16 cellular contexts compared by ENCODE assay signal in the genomic region with DNA sequence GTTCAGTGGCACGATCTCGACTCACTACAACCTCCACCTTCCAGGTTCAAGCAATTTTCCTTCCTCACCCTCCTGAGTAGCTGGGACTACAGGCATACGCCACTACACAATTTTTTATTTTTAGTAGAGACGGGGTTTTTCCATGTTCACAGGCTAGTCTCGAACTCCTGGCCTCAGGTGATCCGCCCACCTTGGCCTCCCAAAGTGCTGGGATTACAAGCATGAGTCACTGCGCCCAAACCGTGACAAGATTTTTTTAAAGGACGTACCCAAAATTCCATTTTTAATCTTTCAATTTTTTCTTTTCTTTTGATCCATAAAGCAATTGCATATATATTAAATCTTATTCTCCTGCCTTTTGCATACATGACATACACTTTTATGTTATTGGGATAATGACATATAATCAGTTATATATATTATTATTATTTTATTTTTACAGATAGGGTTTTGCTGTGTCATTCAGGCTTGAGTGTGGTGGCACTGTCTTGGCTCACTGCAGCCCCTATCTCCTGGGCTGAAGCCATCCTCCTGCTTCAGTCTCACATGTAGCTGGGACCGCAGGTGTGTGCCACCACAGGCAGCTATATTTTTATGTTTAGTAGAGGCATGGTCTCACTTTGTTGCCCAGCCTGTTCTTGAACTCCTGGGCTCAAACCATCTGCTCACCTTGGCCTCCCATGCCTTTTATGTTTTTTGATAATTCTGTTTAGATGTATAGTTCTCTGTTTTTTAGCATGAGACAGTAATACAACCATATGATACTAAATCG.
DNase-seq lines count a peak whose midpoint lies in the region; ATAC-seq and TF ChIP-seq lines count a peak whose summit lies in the region.
"Had no signal": no experiment of that assay in that cellular context is flagged by ENCODE, and none has a peak within 500 bp of the region (broad histone marks: within the 10 kb centered on the region; RNA-seq: fewer than 3 reads in every experiment).

No MANE protein-coding gene starts in this region.

- POLR2A ChIA-PET in WTC11 (lab: Charles Lee) (no interaction called here), RWPE1 (lab: Yijun Ruan, JAX; ENCODE audit: low non-redundant PET) (no interaction called here)
- POLR2A ChIA-PET in CD8-positive, alpha-beta T cell (lab: Charles Lee): no interaction called here

- H3K4me3 Mint-ChIP-seq in H9: no peak overlapping the region
- no peak overlapping the region for H3K4me3 Mint-ChIP-seq in WTC11
- H3K4me3 Mint-ChIP-seq in glutamatergic neuron (ENCODE audit: unreplicated experiment): no peak overlapping the region
- no peak overlapping the region for H3K4me3 Mint-ChIP-seq in progenitor cell of endocrine pancreas (ENCODE audit: low read depth)
- H3K4me3 Mint-ChIP-seq in CD8-positive, alpha-beta T cell: no peak overlapping the region

- H3K4me3 ChIP-seq in GM23248: no peak overlapping the region
- H3K4me3 ChIP-seq in CD8-positive, alpha-beta T cell (ENCODE audit: low read depth, low read length): no peak overlapping the region
- H3K4me3 ChIP-seq: Peyer's patch had no signal

- WGBS in H9 (ENCODE audit: extremely low coverage, insufficient read length, low lambda C conversion rate): 100% methylated on average over 1 of the region's 11 CpGs
- 97 to 98% methylated on average over 11 of the region's 11 CpGs for WGBS in GM23248 (ENCODE audit: low coverage in 1 of 2, low lambda C conversion rate in 2 of 2, missing lambda C conversion rate in 2 of 2), 2 experiments

- H3K27me3 ChIP-seq in H9 (ENCODE audit: insufficient read depth, low read length): no peaks in the 10 kb centered on the region
- no peaks in the 10 kb centered on the region for H3K27me3 ChIP-seq in GM23248 (replicated peaks; ENCODE audit: insufficient read depth)
- no peaks in the 10 kb centered on the region for H3K27me3 ChIP-seq in CD8-positive, alpha-beta T cell (ENCODE audit: insufficient read depth, low read length)
- H3K27me3 ChIP-seq: Peyer's patch had no signal

- peaks cover 9% of the 10 kb centered on the region for H3K79me1 ChIP-seq in H9 (ENCODE audit: insufficient read depth, low read depth, low read length, poor library complexity, severe bottlenecking)

- H3K23ac ChIP-seq in H9 (ENCODE audit: insufficient read length, low read depth, low read length): no peak overlapping the region

- H3K79me2 ChIP-seq in H9 (ENCODE audit: insufficient read depth, low read length): peaks cover 18% of the 10 kb centered on the region; the same call in 1 of the 2 replicates
- H3K79me2 ChIP-seq in GM23248 (ENCODE audit: insufficient read depth): peaks cover 85% of the 10 kb centered on the region

- H3K4ac ChIP-seq in H9 (ENCODE audit: low read depth, low read length): no peak overlapping the region

- H4K5ac ChIP-seq in H9 (ENCODE audit: insufficient read length, low read depth, low read length): no peak overlapping the region

- H3K27ac Mint-ChIP-seq in H9: peak overlapping the region in 2 of 3 experiments; percentile 34 to 81; a peak in 5 of 7 replicates
- H3K27ac Mint-ChIP-seq in WTC11: peak overlapping the region; percentile 66
- peak overlapping the region; percentile 35 for H3K27ac Mint-ChIP-seq in glutamatergic neuron (ENCODE audit: unreplicated experiment)
- H3K27ac Mint-ChIP-seq in progenitor cell of endocrine pancreas: peak overlapping the region; percentile 34
- no peak overlapping the region for H3K27ac Mint-ChIP-seq in CD8-positive, alpha-beta T cell

- H4K20me1 ChIP-seq in H9 (ENCODE audit: control insufficient read depth, insufficient read depth, insufficient read length) (no peaks in the 10 kb centered on the region), GM23248 (ENCODE audit: insufficient read depth) (no peaks in the 10 kb centered on the region; the same call in 1 of the 2 replicates)

- peaks cover 30% of the 10 kb centered on the region for H3F3A ChIP-seq in GM23248 (ENCODE audit: insufficient read depth)

- peaks cover 0 to 4% of the 10 kb centered on the region in 2 experiments; a peak in 1 of 4 replicates for H3K4me1 Mint-ChIP-seq in H9
- peaks cover 7% of the 10 kb centered on the region for H3K4me1 Mint-ChIP-seq in WTC11
- H3K4me1 Mint-ChIP-seq in glutamatergic neuron (ENCODE audit: low read depth, unreplicated experiment): peaks cover 26% of the 10 kb centered on the region
- no peaks in the 10 kb centered on the region for H3K4me1 Mint-ChIP-seq in progenitor cell of endocrine pancreas (ENCODE audit: low read depth)
- peaks cover 33% of the 10 kb centered on the region for H3K4me1 Mint-ChIP-seq in CD8-positive, alpha-beta T cell (ENCODE audit: low read depth)

- no peak overlapping the region for H2BK20ac ChIP-seq in H9 (ENCODE audit: low read depth, low read length, poor library complexity, severe bottlenecking)

- H3K27ac ChIP-seq in H9 (ENCODE audit: insufficient read length, low read depth, low read length) (no peak overlapping the region), GM23248 (no peak overlapping the region), RWPE1 (no peak overlapping the region)
- H3K27ac ChIP-seq in CD8-positive, alpha-beta T cell (ENCODE audit: low read depth, low read length): no peak overlapping the region
- H3K27ac ChIP-seq: Peyer's patch had no signal

- no peaks in the 10 kb centered on the region for H3K23me2 ChIP-seq in H9 (ENCODE audit: insufficient read length, low read depth, low read length, poor library complexity, severe bottlenecking)

- H3K36me3 Mint-ChIP-seq in H9 (ENCODE audit: insufficient read depth in 1 of 3, low read depth in 3 of 3): peaks cover 8 to 44% (median 42%) of the 10 kb centered on the region in 3 experiments
- peaks cover 19% of the 10 kb centered on the region for H3K36me3 Mint-ChIP-seq in WTC11
- no peaks in the 10 kb centered on the region for H3K36me3 Mint-ChIP-seq in glutamatergic neuron (ENCODE audit: unreplicated experiment)
- peaks cover 12% of the 10 kb centered on the region for H3K36me3 Mint-ChIP-seq in progenitor cell of endocrine pancreas (ENCODE audit: insufficient read depth)
- H3K36me3 Mint-ChIP-seq in CD8-positive, alpha-beta T cell: peaks cover 56% of the 10 kb centered on the region

- no peaks in the 10 kb centered on the region for H3K9me3 ChIP-seq in H9 (ENCODE audit: control insufficient read depth, low read depth, low read length)
- H3K9me3 ChIP-seq in GM23248 (ENCODE audit: low read depth): no peaks in the 10 kb centered on the region
- no peaks in the 10 kb centered on the region for H3K9me3 ChIP-seq in CD8-positive, alpha-beta T cell (ENCODE audit: low read length)
- H3K9me3 ChIP-seq: Peyer's patch, SK-N-SH had no signal

- no peak overlapping the region for H3T11ph ChIP-seq in H9 (ENCODE audit: low read length)

- H4K8ac ChIP-seq in H9 (replicated peaks; ENCODE audit: insufficient read length, low read depth, low read length): no peak overlapping the region

- H3K4me2 ChIP-seq in H9 (ENCODE audit: insufficient read depth, insufficient read length, low read length): no peak overlapping the region
- no peak overlapping the region for H3K4me2 ChIP-seq in GM23248 (ENCODE audit: unreplicated experiment)
- H3K4me2 ChIP-seq: SK-N-SH had no signal

- intact Hi-C loops in CD8-positive, alpha-beta T cell (cut with DNase I, micrococcal nuclease): no loop called here

- no peak overlapping the region for H3K14ac ChIP-seq in H9 (ENCODE audit: insufficient read depth, low read length)

- no peak overlapping the region for H2BK5ac ChIP-seq in H9 (ENCODE audit: insufficient read length, low read length)

- TF ChIP-seq CTCF in H9 (conservative IDR thresholded peaks at IDR 0.05) (no peak), WTC11 (IDR thresholded peaks at IDR 0.05) (no peak), glutamatergic neuron (IDR thresholded peaks at IDR 0.05; ENCODE audit: partially characterized antibody, unreplicated experiment) (no peak), progenitor cell of endocrine pancreas (IDR thresholded peaks at IDR 0.05; ENCODE audit: unreplicated experiment) (no peak), RWPE1 (conservative IDR thresholded peaks at IDR 0.05; ENCODE audit: low read depth) (no peak)
- no peak for TF ChIP-seq CTCF in CD8-positive, alpha-beta T cell (IDR thresholded peaks at IDR 0.05)

- H2BK120ac ChIP-seq in H9 (ENCODE audit: low read depth, low read length, poor library complexity, severe bottlenecking): no peak overlapping the region

- H3K36me3 ChIP-seq in GM23248 (ENCODE audit: low read depth): peaks cover 15% of the 10 kb centered on the region
- H3K36me3 ChIP-seq in CD8-positive, alpha-beta T cell (ENCODE audit: insufficient read depth, low read length): peaks cover 4% of the 10 kb centered on the region

- no peak overlapping the region for H3K56ac ChIP-seq in H9 (ENCODE audit: insufficient read length, low read depth, low read length)

- DNase-seq in H9 (no peak), WTC11 (ENCODE audit: low spot score) (no peak), glutamatergic neuron (no peak), progenitor cell of endocrine pancreas (ENCODE audit: low spot score, unreplicated experiment) (no peak), GM23248 (no peak), RWPE1 (ENCODE audit: low spot score) (no peak)
- DNase-seq in CD8-positive, alpha-beta T cell: no peak
- DNase-seq: ACHN, GF-D8, KBM-7, NCI-H1105 treated with DMSO at 0.1 percent for 48 hours, NCI-H1694, NCI-H2081 treated with DMSO at 0.1 percent for 48 hours, Peyer's patch, SHP77 treated with DMSO at 0.1 percent for 48 hours, SK-N-SH had no signal

- ATAC-seq in WTC11: no peak
- ATAC-seq in CD8-positive, alpha-beta T cell: no peak

- no peaks in the 10 kb centered on the region for H3K4me1 ChIP-seq in H9 (ENCODE audit: insufficient read depth, low read length)
- H3K4me1 ChIP-seq in GM23248 (ENCODE audit: insufficient read depth): peaks cover 37% of the 10 kb centered on the region
- H3K4me1 ChIP-seq in CD8-positive, alpha-beta T cell (ENCODE audit: insufficient read depth, low read length): no peaks in the 10 kb centered on the region
- H3K4me1 ChIP-seq: Peyer's patch had no signal

- no peak overlapping the region for H3K9ac ChIP-seq in H9 (ENCODE audit: extremely low read depth, insufficient read length, low read length)
- no peak overlapping the region for H3K9ac ChIP-seq in GM23248
- H3K9ac ChIP-seq: SK-N-SH had no signal

- no peak overlapping the region for H2AFZ ChIP-seq in H9 (ENCODE audit: low read length)
- H2AFZ ChIP-seq in GM23248: no peak overlapping the region

- CTCF ChIA-PET in WTC11 (lab: Charles Lee) (no interaction called here), RWPE1 (lab: Yijun Ruan, JAX) (no interaction called here)
- CTCF ChIA-PET in CD8-positive, alpha-beta T cell (lab: Charles Lee): interaction anchor here (3.1 kb wide), 1 partner anchor 118 kb away, joined by 9 read pairs; no protein-coding TSS in a partner anchor

- H4K91ac ChIP-seq in H9 (ENCODE audit: insufficient read length, low read depth, low read length): no peak overlapping the region

- no peak overlapping the region for H2BK12ac ChIP-seq in H9 (ENCODE audit: insufficient read length, low read depth, low read length)

- no peak overlapping the region for H2BK15ac ChIP-seq in H9 (ENCODE audit: low read depth, low read length)

- H2AK5ac ChIP-seq in H9 (ENCODE audit: insufficient read length, low read length): no peak overlapping the region

- H3K27me3 Mint-ChIP-seq in H9 (ENCODE audit: low read depth): no peaks in the 10 kb centered on the region
- no peaks in the 10 kb centered on the region for H3K27me3 Mint-ChIP-seq in WTC11 (ENCODE audit: low read depth)
- H3K27me3 Mint-ChIP-seq in glutamatergic neuron (ENCODE audit: unreplicated experiment): peaks cover 1% of the 10 kb centered on the region
- H3K27me3 Mint-ChIP-seq in progenitor cell of endocrine pancreas: no peaks in the 10 kb centered on the region
- H3K27me3 Mint-ChIP-seq in CD8-positive, alpha-beta T cell (ENCODE audit: low read depth): no peaks in the 10 kb centered on the region

- in situ Hi-C loops in GM23248 (cut with MboI): no loop called here

- H3K9me3 Mint-ChIP-seq in H9 (no peaks in the 10 kb centered on the region), WTC11 (no peaks in the 10 kb centered on the region), glutamatergic neuron (ENCODE audit: unreplicated experiment) (peaks cover 1% of the 10 kb centered on the region), progenitor cell of endocrine pancreas (ENCODE audit: low read depth) (no peaks in the 10 kb centered on the region)
- H3K9me3 Mint-ChIP-seq in CD8-positive, alpha-beta T cell: no peaks in the 10 kb centered on the region

- no peak overlapping the region for H3K18ac ChIP-seq in H9 (ENCODE audit: insufficient read length, low read depth, low read length)

- H3K9me2 ChIP-seq in GM23248 (ENCODE audit: insufficient read depth): no peaks in the 10 kb centered on the region
- H3K9me2 ChIP-seq: SK-N-SH had no signal
